15 cellular contexts compared by ENCODE assay signal in the genomic region with DNA sequence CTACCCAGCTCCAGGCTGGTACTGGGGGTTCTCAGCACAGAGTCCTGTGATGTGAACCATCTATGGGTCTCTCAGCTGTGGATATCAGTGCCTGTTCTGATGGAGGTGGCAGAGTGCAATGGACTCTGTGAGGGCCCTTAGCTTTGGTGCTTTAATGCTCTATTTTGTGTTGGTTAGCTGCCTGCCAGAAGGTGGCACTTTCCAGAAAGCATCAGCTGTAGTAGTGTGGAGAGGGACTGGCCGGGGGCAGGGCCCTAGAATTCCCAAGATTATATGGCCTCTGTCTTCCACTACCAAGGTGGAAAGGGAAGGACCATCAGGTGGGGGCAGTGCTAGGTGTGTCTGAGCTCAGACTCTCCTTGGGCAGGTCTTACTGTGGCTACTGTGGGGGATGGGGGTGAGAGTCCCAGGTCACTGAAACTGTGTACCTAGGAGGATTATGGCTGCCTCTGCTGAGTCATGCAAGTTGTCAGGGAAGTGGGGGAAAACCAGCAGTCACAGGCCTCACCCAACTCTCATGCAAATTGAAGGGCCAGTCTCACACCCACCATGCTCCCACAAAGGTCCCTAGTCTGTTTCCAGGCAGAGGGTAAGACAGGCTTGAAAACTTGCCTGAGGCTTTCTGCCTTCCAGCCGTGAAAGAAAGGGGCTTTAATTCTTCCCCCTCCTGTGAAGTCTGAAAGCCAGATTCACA.
DNase-seq lines count a peak whose midpoint lies in the region; ATAC-seq, FAIRE-seq and TF ChIP-seq lines count a peak whose summit lies in the region.
"Had no signal": no experiment of that assay in that cellular context is flagged by ENCODE, and none has a peak within 500 bp of the region (broad histone marks: within the 10 kb centered on the region; RNA-seq: fewer than 3 reads in every experiment).

No MANE protein-coding gene starts in this region.

- TF ChIP-seq CTCF in KMS-11 (conservative IDR thresholded peaks at IDR 0.05; ENCODE audit: low read depth, low read length) (no peak; the same call in 1 of the 2 replicates), keratinocyte (optimal IDR thresholded peaks at IDR 0.05 in 1 of 3, IDR thresholded peaks at IDR 0.05 in 1 of 3, conservative IDR thresholded peaks at IDR 0.05 in 1 of 3; ENCODE audit: extremely low read depth in 1 of 3, insufficient read depth in 2 of 3, low read length in 3 of 3) (peak in 2 of 3 experiments; percentile 21), coronary artery (IDR thresholded peaks at IDR 0.05) (no peak)

- H4K20me1 ChIP-seq in KMS-11 (ENCODE audit: insufficient read depth) (no peaks in the 10 kb centered on the region), keratinocyte (ENCODE audit: control insufficient read depth, extremely low read depth, insufficient read depth, low read length) (no peaks in the 10 kb centered on the region)

- H3K4me1 ChIP-seq in KMS-11 (ENCODE audit: low read depth, poor library complexity, severe bottlenecking) (peaks cover 24% of the 10 kb centered on the region), keratinocyte (ENCODE audit: control insufficient read depth, extremely low read depth, insufficient read depth, low read length) (peaks cover 8% of the 10 kb centered on the region)
- H3K4me1 ChIP-seq: tibial nerve had no signal

- DNase-seq in keratinocyte (ENCODE audit: low read depth, low spot score) (no peak), coronary artery (ENCODE audit: low spot score) (no peak), NCI-H2196 (lab: John Stamatoyannopoulos, UW; ENCODE audit: unreplicated experiment) (no peak), GM19240 (ENCODE audit: insufficient read length, low spot score) (no peak)
- DNase-seq: activated CD4-positive, alpha-beta memory T cell treated with anti-CD3 and anti-CD28 coated beads for 36 hours; activated naive CD8-positive, alpha-beta T cell treated with anti-CD3 and anti-CD28 coated beads, Interleukin-2, amount 10 ng/mL, durations not matched to agents 7 days and 5 days; ovary; Right ventricle myocardium superior had no signal

- H3K9me3 ChIP-seq in keratinocyte (ENCODE audit: control insufficient read depth, low read depth, low read length), result no peaks in the 10 kb centered on the region
- H3K9me3 ChIP-seq: ovary, tibial nerve had no signal

- H2AFZ ChIP-seq in KMS-11 (ENCODE audit: low read depth) (peak overlapping the region; percentile 86), keratinocyte (ENCODE audit: control insufficient read depth, low read length) (peak overlapping the region; percentile 69)

- no peak overlapping the region for H3K4me3 ChIP-seq in KMS-11 (IDR thresholded peaks at IDR 0.05; ENCODE audit: insufficient read depth, low read depth, low read length)
- H3K4me3 ChIP-seq in keratinocyte (ENCODE audit: control insufficient read depth in 2 of 3, extremely low read depth in 1 of 3, insufficient read depth in 2 of 3, low read depth in 1 of 3, low read length in 3 of 3), result no peak overlapping the region
- H3K4me3 ChIP-seq in coronary artery, result no peak overlapping the region
- H3K4me3 ChIP-seq: ovary, tibial nerve had no signal

- H3K79me2 ChIP-seq in KMS-11 (ENCODE audit: insufficient read depth, low read depth) (no peaks in the 10 kb centered on the region), keratinocyte (ENCODE audit: control insufficient read depth, insufficient read depth, low read length) (no peaks in the 10 kb centered on the region)

- ATAC-seq in GM18520 (IDR thresholded peaks at IDR 0.05; ENCODE audit: unreplicated experiment) (peak; percentile 88), HG02571 (IDR thresholded peaks at IDR 0.05; ENCODE audit: unreplicated experiment) (peak; percentile 93), GM18498 (IDR thresholded peaks at IDR 0.05; ENCODE audit: unreplicated experiment) (no peak)

- peak overlapping the region; percentile 45; the same call in 1 of the 2 replicates for H3K4me2 ChIP-seq in KMS-11
- peak overlapping the region; percentile 22 for H3K4me2 ChIP-seq in keratinocyte (ENCODE audit: control insufficient read depth, extremely low read depth, insufficient read depth, low read depth, low read length)

- no peaks in the 10 kb centered on the region for H3K36me3 ChIP-seq in KMS-11 (ENCODE audit: insufficient read depth)
- H3K36me3 ChIP-seq in keratinocyte (ENCODE audit: control insufficient read depth in 2 of 2, extremely low read depth in 1 of 2, insufficient read depth in 2 of 2, low read length in 2 of 2), result no peaks in the 10 kb centered on the region
- H3K36me3 ChIP-seq: ovary, tibial nerve had no signal

- H3K27ac ChIP-seq in KMS-11 (peak overlapping the region; percentile 90), keratinocyte (ENCODE audit: control insufficient read depth, insufficient read depth, low read length) (peak overlapping the region; percentile 3), coronary artery (no peak overlapping the region)
- H3K27ac ChIP-seq: ovary, tibial nerve had no signal

- H3K27me3 ChIP-seq in KMS-11 (ENCODE audit: insufficient read depth, low read depth) (no peaks in the 10 kb centered on the region), keratinocyte (ENCODE audit: control insufficient read depth, extremely low read depth, insufficient read depth, low read length) (no peaks in the 10 kb centered on the region)
- H3K27me3 ChIP-seq: ovary, tibial nerve had no signal

- FAIRE-seq in keratinocyte (lab: Jason Lieb, UNC), result no peak
- FAIRE-seq: endometrium, islet of Langerhans had no signal

- dilution Hi-C loops in keratinocyte (cut with MboI; ENCODE audit: extremely low pct_ligation_motif_present, low sequenced_read_pairs), result no loop called here

- H3K9ac ChIP-seq in KMS-11, result peak overlapping the region; percentile 58; the same call in 1 of the 2 replicates
- H3K9ac ChIP-seq in keratinocyte (ENCODE audit: control insufficient read depth, extremely low read depth, insufficient read depth, low read length), result peak overlapping the region; percentile 9

- H3K9me1 ChIP-seq in keratinocyte (ENCODE audit: control insufficient read depth, extremely low read depth, insufficient read depth, low read length), result no peaks in the 10 kb centered on the region

Comparison
In these comparisons a context has a peak if more than half of its experiments do, and no peak if none do; other contexts are left out.
1. H3K27ac ChIP-seq: peak in KMS-11 (single experiment) and keratinocyte (single experiment); none in coronary artery (0 of 2).
2. CTCF ChIP-seq: peak in keratinocyte (2 of 3); none in KMS-11 (single experiment) and coronary artery (single experiment).